In genomic region chr3:119240101-119240581, GRCh38 we compare ENCODE assay signal across 8 cellular contexts. TPM values are rescaled to one million over a fixed set of nuclear protein-coding genes. Genes with fewer than 3 reads are reported as not detected.
DNase-seq lines count a peak whose midpoint lies in the region; ATAC-seq and TF ChIP-seq lines count a peak whose summit lies in the region.

No MANE protein-coding gene starts in this region.

- peaks cover 22% of the 10 kb centered on the region for H3K79me2 ChIP-seq in SU-DHL-6 (ENCODE audit: insufficient read depth, low read length)

- H3K4me3 ChIP-seq in SU-DHL-6 (ENCODE audit: insufficient read depth, low read length, poor library complexity, severe bottlenecking) (peak overlapping the region; percentile 70), epithelial cell of esophagus (ENCODE audit: low read length) (peak overlapping the region; percentile 83)

- H3K9ac ChIP-seq in SU-DHL-6 (ENCODE audit: low read length): peak overlapping the region; percentile 75

- H3K36me3 ChIP-seq in SU-DHL-6 (ENCODE audit: low read length): peaks cover 6% of the 10 kb centered on the region; the same call in 1 of the 2 replicates

- 0 out of 2 replicates have a peak overlapping the region, but pooled peaks have one; percentile 61 for H3K27ac ChIP-seq in SU-DHL-6 (ENCODE audit: low read depth, low read length)

- H3K4me2 ChIP-seq in SU-DHL-6 (ENCODE audit: low read depth, low read length, poor library complexity, severe bottlenecking): peak overlapping the region; percentile 92

- TF ChIP-seq CTCF in SU-DHL-6 (IDR thresholded peaks at IDR 0.05; ENCODE audit: insufficient read depth, low read length, poor library complexity, severe bottlenecking) (no peak), epithelial cell of esophagus (IDR thresholded peaks at IDR 0.05; ENCODE audit: insufficient read depth, low read depth, low read length, missing control alignments) (no peak)

- ATAC-seq in GM19463 (IDR thresholded peaks at IDR 0.05; ENCODE audit: unreplicated experiment): peak; percentile 13
- peak; percentile 7 for ATAC-seq in HG03520 (IDR thresholded peaks at IDR 0.05; ENCODE audit: unreplicated experiment)
- no peak for ATAC-seq in GM18520 (IDR thresholded peaks at IDR 0.05; ENCODE audit: unreplicated experiment)

- no peaks in the 10 kb centered on the region for H4K20me1 ChIP-seq in SU-DHL-6 (ENCODE audit: low read depth, low read length)

- H2AFZ ChIP-seq in SU-DHL-6 (ENCODE audit: low read depth, low read length, severe bottlenecking): peak overlapping the region; percentile 98

- DNase-seq in EH (ENCODE audit: low read depth) (peak; percentile 29), epithelial cell of esophagus (ENCODE audit: low read depth) (no peak), myocyte (ENCODE audit: low read depth) (peak; percentile 41), NCI-H2196 treated with DMSO at 0.1 percent for 48 hours (lab: John Stamatoyannopoulos, UW; ENCODE audit: unreplicated experiment) (no peak)

- no peaks in the 10 kb centered on the region for H3K27me3 ChIP-seq in SU-DHL-6 (ENCODE audit: low read length)

- H3K9me3 ChIP-seq in SU-DHL-6 (ENCODE audit: insufficient read depth, low read length): no peaks in the 10 kb centered on the region

- H3K9me2 ChIP-seq in SU-DHL-6 (replicated peaks; ENCODE audit: insufficient read depth, low read length): no peaks in the 10 kb centered on the region

- H3F3A ChIP-seq in SU-DHL-6 (ENCODE audit: insufficient read depth): peaks cover 6% of the 10 kb centered on the region

RNA-seq across cellular contexts. Expression of gene B4GALT4, which starts 0.5 kb away (rescaled TPM):
- 10.1 and 18.2 TPM in 2 replicates for total RNA-seq in myocyte
- 37.1 TPM for polyA plus RNA-seq in myocyte (2012)

RNA-seq across cellular contexts. Expression of gene ARHGAP31, which starts 54.0 kb away (rescaled TPM):
- 4.2 and 4.5 TPM in 2 replicates for total RNA-seq in myocyte
- 23.1 TPM for polyA plus RNA-seq in myocyte (2012)

Comparison
In these comparisons a context has a peak if more than half of its experiments do, and no peak if none do; other contexts are left out.
1. DNase-seq: peak in EH (single experiment) and myocyte (single experiment); none in epithelial cell of esophagus (single experiment) and NCI-H2196 treated with DMSO at 0.1 percent for 48 hours (single experiment).